Comparison of ENCODE assay signal across 8 cellular contexts in genomic region chrX:50812995-50813842, GRCh38. TPM values are rescaled to one million over a fixed set of nuclear protein-coding genes. Genes with fewer than 3 reads are reported as not detected.
A peak's percentile ranks its signal among the peaks of the same experiment; 100 is the strongest.
DNase-seq lines count a peak whose midpoint lies in the region; ATAC-seq and TF ChIP-seq lines count a peak whose summit lies in the region.

No MANE protein-coding gene starts in this region.

- H3K27ac ChIP-seq in colonic mucosa (peak overlapping the region; percentile 50), left lung (peak overlapping the region; percentile 80 to 81), tibial nerve (peak overlapping the region; percentile 14 to 77 (median 52))

- intact Hi-C loops in colonic mucosa (cut with DNase I) (no loop called here), left lung (cut with DNase I) (no loop called here)

- 12 to 30% methylated on average over 3 to 44 of the region's 59 CpGs for WGBS in tibial nerve, 2 donors

- no peaks in the 10 kb centered on the region for H3K9me3 ChIP-seq in colonic mucosa
- H3K9me3 ChIP-seq in left lung = no peaks in the 10 kb centered on the region
- H3K9me3 ChIP-seq in tibial nerve = no peaks in the 10 kb centered on the region

- H3K9ac ChIP-seq in colonic mucosa (ENCODE audit: low read depth in 2 of 2, low read length in 2 of 2) = peak overlapping the region; percentile 49 to 70

- peak overlapping the region; percentile 39 for H3K4me3 ChIP-seq in colonic mucosa
- H3K4me3 ChIP-seq in left lung = peak overlapping the region; percentile 37 to 52
- H3K4me3 ChIP-seq in tibial nerve = peak overlapping the region; percentile 38 to 60 (median 46)

- no peak for TF ChIP-seq POLR2A in tibial nerve (IDR thresholded peaks at IDR 0.05)

- ATAC-seq in left lung = peak; percentile 39
- no peak for ATAC-seq in HG03342 (IDR thresholded peaks at IDR 0.05; ENCODE audit: unreplicated experiment)

- DNase-seq in NCI-H2227 (lab: John Stamatoyannopoulos, UW; ENCODE audit: unreplicated experiment) (peak; percentile 14), NCI-H2227 treated with DMSO at 0.1 percent for 48 hours (lab: John Stamatoyannopoulos, UW) (no peak), colonic mucosa (peak; percentile 27), left lung (peak; percentile 40 to 84), tibial nerve (ENCODE audit: low spot score in 2 of 2) (no peak), NCI-H345 treated with DMSO at 0.1 percent for 48 hours (lab: John Stamatoyannopoulos, UW; ENCODE audit: unreplicated experiment) (no peak), NCI-H1694 (lab: John Stamatoyannopoulos, UW) (no peak)

- no peak for TF ChIP-seq EP300 in tibial nerve (IDR thresholded peaks at IDR 0.05)

- H3K36me3 ChIP-seq in colonic mucosa (no peaks in the 10 kb centered on the region), left lung (no peaks in the 10 kb centered on the region), tibial nerve (no peaks in the 10 kb centered on the region)

- H3K4me1 ChIP-seq in colonic mucosa (no peaks in the 10 kb centered on the region), left lung (no peaks in the 10 kb centered on the region), tibial nerve (no peaks in the 10 kb centered on the region)

- no peaks in the 10 kb centered on the region for H3K27me3 ChIP-seq in colonic mucosa
- H3K27me3 ChIP-seq in left lung = no peaks in the 10 kb centered on the region
- no peaks in the 10 kb centered on the region for H3K27me3 ChIP-seq in tibial nerve

- TF ChIP-seq CTCF in colonic mucosa (IDR thresholded peaks at IDR 0.05) (no peak), left lung (IDR thresholded peaks at IDR 0.05) (no peak), tibial nerve (IDR thresholded peaks at IDR 0.05) (no peak)

RNA-seq across cellular contexts. Expression of gene SHROOM4, which starts 0.8 kb away (rescaled TPM):
- 1 to 10 TPM; 2.2 to 3.3 TPM for total RNA-seq in colonic mucosa
- total RNA-seq in left lung = 10 to 100 TPM; 23.0 to 39.1 TPM
- 10 to 100 TPM in 2 of 4 donors, 1 to 10 TPM in 2; 4.6 to 14.1 (median 11.4) TPM for total RNA-seq in tibial nerve

Comparison
In these comparisons a context has a peak if more than half of its experiments do, and no peak if none do; other contexts are left out.
1. DNase-seq: peak in NCI-H2227 (single experiment), colonic mucosa (single experiment) and left lung (2 of 2); none in NCI-H2227 treated with DMSO at 0.1 percent for 48 hours (single experiment), tibial nerve (0 of 2), NCI-H345 treated with DMSO at 0.1 percent for 48 hours (single experiment) and NCI-H1694 (single experiment).
2. Peak in every context shown above with its lines, with median percentiles within 50 percentile points of each other: H3K27ac ChIP-seq and H3K4me3 ChIP-seq.